ENCODE assay signal across 10 cellular contexts in the genomic region with DNA sequence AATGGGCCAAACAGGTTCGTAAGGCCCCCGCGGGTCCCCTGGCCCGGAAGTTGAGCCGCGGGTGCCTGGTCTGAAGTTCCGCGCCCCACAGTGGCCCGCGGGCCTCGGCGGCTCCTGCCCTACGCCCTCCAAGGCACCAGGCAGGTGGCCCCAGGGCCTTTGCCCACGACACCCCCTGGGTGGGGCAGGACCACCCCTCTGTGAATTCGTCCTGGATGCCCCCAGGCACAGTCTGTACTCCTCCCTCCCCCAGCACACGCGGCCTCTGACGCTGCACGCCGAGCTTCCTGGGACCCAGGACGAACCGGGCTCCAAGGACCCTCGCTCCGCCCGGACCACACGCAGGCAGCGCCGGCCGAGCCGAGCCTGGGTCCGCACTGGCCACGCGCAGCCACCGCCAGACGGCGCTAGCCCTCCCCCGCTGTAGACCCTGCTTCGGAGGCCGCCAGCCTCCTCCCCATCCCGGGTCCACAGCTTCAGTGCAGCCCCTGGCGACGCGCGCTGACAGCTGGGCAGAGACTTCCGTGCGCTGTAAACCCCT. TPM values are rescaled to one million over a fixed set of nuclear protein-coding genes. Genes with fewer than 3 reads are reported as not detected.
A peak's percentile ranks its signal among the peaks of the same experiment; 100 is the strongest.
DNase-seq lines count a peak whose midpoint lies in the region; ATAC-seq and TF ChIP-seq lines count a peak whose summit lies in the region.
"Had no signal": no experiment of that assay in that cellular context is flagged by ENCODE, and none has a peak within 500 bp of the region (broad histone marks: within the 10 kb centered on the region; RNA-seq: fewer than 3 reads in every experiment).

No MANE protein-coding gene starts in this region.

- POLR2A ChIA-PET in PC-3 (lab: Charles Lee; ENCODE audit: unreplicated experiment), result no interaction called here

- H3K27me3 Mint-ChIP-seq in activated T-cell treated with anti-CD3 and anti-CD28 coated beads, Interleukin-2, amount 50 U/mL, for 72 hours (ENCODE audit: low read depth), result peaks cover 50% of the 10 kb centered on the region

- H3K4me3 Mint-ChIP-seq in activated T-cell treated with anti-CD3 and anti-CD28 coated beads, Interleukin-2, amount 50 U/mL, for 72 hours, result peak overlapping the region; percentile 61 to 63

- H3K9ac ChIP-seq in PC-3 (ENCODE audit: low read length), result no peak overlapping the region

- peak; percentile 25 to 27 for DNase-seq in activated T-cell treated with anti-CD3 and anti-CD28 coated beads, Interleukin-2, amount 50 U/mL, for 72 hours
- no peak for DNase-seq in activated T-cell treated with anti-CD3 and anti-CD28 coated beads for 4 hours
- no peak for DNase-seq in PC-3
- peak; percentile 90 for DNase-seq in islet precursor cell
- DNase-seq in activated CD8-positive, alpha-beta memory T cell treated with anti-CD3 and anti-CD28 coated beads, Interleukin-2, amount 50 U/mL, for 4 hours, result no peak
- no peak for DNase-seq in GM20000 (ENCODE audit: low spot score)
- DNase-seq: amniotic stem cell, SW 1271 had no signal

- H3K79me2 ChIP-seq in PC-3 (ENCODE audit: low read length), result no peaks in the 10 kb centered on the region

- H3K27me3 ChIP-seq in PC-3 (ENCODE audit: low read length) (peaks cover 9% of the 10 kb centered on the region; the same call in 1 of the 2 replicates), thymus (ENCODE audit: control insufficient read depth, insufficient read depth) (peaks cover 43% of the 10 kb centered on the region)

- no peaks in the 10 kb centered on the region for H3K36me3 ChIP-seq in PC-3 (ENCODE audit: low read depth, low read length)
- no peaks in the 10 kb centered on the region for H3K36me3 ChIP-seq in thymus (ENCODE audit: control insufficient read depth, insufficient read depth)

- no peaks in the 10 kb centered on the region for H3F3A ChIP-seq in PC-3 (ENCODE audit: low read length, unreplicated experiment)

- peak; percentile 59 for ATAC-seq in activated T-cell treated with anti-CD3 and anti-CD28 coated beads, Interleukin-2, amount 50 U/mL, for 72 hours (replicated peaks in 1 of 2)
- no peak for ATAC-seq in PC-3
- ATAC-seq in HG03342 (IDR thresholded peaks at IDR 0.05; ENCODE audit: unreplicated experiment), result no peak

- peaks cover 0 to 3% of the 10 kb centered on the region in 2 donors for H3K36me3 Mint-ChIP-seq in activated T-cell treated with anti-CD3 and anti-CD28 coated beads, Interleukin-2, amount 50 U/mL, for 72 hours (ENCODE audit: insufficient read depth in 2 of 2)

- no peaks in the 10 kb centered on the region for H3K4me1 ChIP-seq in PC-3 (ENCODE audit: insufficient read depth, low read length)
- H3K4me1 ChIP-seq in thymus (ENCODE audit: control insufficient read depth, insufficient read depth, low read length), result no peaks in the 10 kb centered on the region

- BruUV-seq in PC-3 (replicated peaks; lab: Mats Ljungman, UMichigan), result no TSS peak

- no peak overlapping the region for H3K4me3 ChIP-seq in PC-3 (ENCODE audit: low read length)
- peak overlapping the region; percentile 27 for H3K4me3 ChIP-seq in thymus (ENCODE audit: low read length)

- H4K20me1 ChIP-seq in PC-3 (ENCODE audit: low read length), result no peaks in the 10 kb centered on the region

- H2AFZ ChIP-seq in PC-3 (ENCODE audit: low read length), result no peak overlapping the region

- H3K9me2 ChIP-seq in PC-3 (replicated peaks; ENCODE audit: low read length), result no peaks in the 10 kb centered on the region

- no peaks in the 10 kb centered on the region for H3K4me1 Mint-ChIP-seq in activated T-cell treated with anti-CD3 and anti-CD28 coated beads, Interleukin-2, amount 50 U/mL, for 72 hours (ENCODE audit: low read depth)

- no peak overlapping the region for H3K27ac Mint-ChIP-seq in activated T-cell treated with anti-CD3 and anti-CD28 coated beads, Interleukin-2, amount 50 U/mL, for 72 hours

- WGBS in thymus, result 4% methylated on average over 46 of the region's 46 CpGs

- intact Hi-C loops in PC-3 (cut with micrococcal nuclease), result no loop called here

- no peaks in the 10 kb centered on the region for H3K9me3 ChIP-seq in PC-3 (ENCODE audit: low read length)
- no peaks in the 10 kb centered on the region for H3K9me3 ChIP-seq in thymus (ENCODE audit: control insufficient read depth)

- H3K4me2 ChIP-seq in PC-3 (ENCODE audit: low read length), result no peak overlapping the region

- H3K9me3 Mint-ChIP-seq in activated T-cell treated with anti-CD3 and anti-CD28 coated beads, Interleukin-2, amount 50 U/mL, for 72 hours, result no peaks in the 10 kb centered on the region

- H3K27ac ChIP-seq in PC-3 (ENCODE audit: low read length) (no peak overlapping the region), thymus (ENCODE audit: low read depth) (no peak overlapping the region)

- CTCF ChIA-PET in PC-3 (lab: Charles Lee), result no interaction called here

- TF ChIP-seq CTCF in PC-3 (conservative IDR thresholded peaks at IDR 0.05; ENCODE audit: low read depth, low read length) (0 out of 2 replicates have a peak, but pooled peaks have one; percentile 16), GM20000 (IDR thresholded peaks at IDR 0.05; ENCODE audit: extremely low read depth, missing control alignments) (no peak)

RNA-seq across cellular contexts. Expression of a gene that starts 0.8 kb away (rescaled TPM):
- under 1 TPM in 1 of 2 donors, not detected in 1; 0.09 TPM for total RNA-seq in activated T-cell treated with anti-CD3 and anti-CD28 coated beads, Interleukin-2, amount 50 U/mL, for 72 hours
- total RNA-seq in PC-3 (2014; rRNA removed), result not detected in 2 replicates
- polyA plus RNA-seq in thymus, result 1.5 TPM

Comparison
In these comparisons a context has a peak if more than half of its experiments do, and no peak if none do; other contexts are left out.
1. DNase-seq: peak in activated T-cell treated with anti-CD3 and anti-CD28 coated beads, Interleukin-2, amount 50 U/mL, for 72 hours (2 of 2) and islet precursor cell (single experiment); none in activated T-cell treated with anti-CD3 and anti-CD28 coated beads for 4 hours (single experiment), PC-3 (single experiment), activated CD8-positive, alpha-beta memory T cell treated with anti-CD3 and anti-CD28 coated beads, Interleukin-2, amount 50 U/mL, for 4 hours (single experiment) and GM20000 (single experiment).
2. ATAC-seq: peak in activated T-cell treated with anti-CD3 and anti-CD28 coated beads, Interleukin-2, amount 50 U/mL, for 72 hours (2 of 2); none in PC-3 (single experiment) and HG03342 (single experiment).